ENCODE assay signal across 18 cellular contexts in genomic region chr1:47647327-47647845, GRCh38.
DNase-seq lines count a peak whose midpoint lies in the region; ATAC-seq and TF ChIP-seq lines count a peak whose summit lies in the region.
"Had no signal": no experiment of that assay in that cellular context is flagged by ENCODE, and none has a peak within 500 bp of the region (broad histone marks: within the 10 kb centered on the region; RNA-seq: fewer than 3 reads in every experiment).

No MANE protein-coding gene starts in this region.

- H3K27ac Mint-ChIP-seq in natural killer cell treated with Interleukin-12 subunit alpha and Interleukin-12 subunit beta and Interleukin-15 and Interleukin-18, amount 100 ng/mL, for 72 hours = no peak overlapping the region
- H3K27ac Mint-ChIP-seq: B cell; CD4-positive, CD25-positive, alpha-beta regulatory T cell; CD8-positive, alpha-beta T cell had no signal

- peak; percentile 43 for DNase-seq in activated effector memory CD4-positive, alpha-beta T cell treated with anti-CD3 and anti-CD28 coated beads, Interleukin-2, amount 50 U/mL, for 16 hours
- DNase-seq in activated effector memory CD4-positive, alpha-beta T cell treated with Interleukin-2 at 50 U/mL for 16 hours = no peak
- DNase-seq in HFF-Myc (ENCODE audit: extremely low read depth, low read depth) (peak; percentile 33), sigmoid colon (peak; percentile 19), NCI-H510A (lab: John Stamatoyannopoulos, UW) (no peak)
- no peak for DNase-seq in natural killer cell treated with Interleukin-12 subunit alpha and Interleukin-12 subunit beta and Interleukin-15 and Interleukin-18, amount 100 ng/mL, for 72 hours (ENCODE audit: low spot score)
- no peak for DNase-seq in stimulated activated naive CD8-positive, alpha-beta T cell treated with anti-CD3 and anti-CD28 coated beads, Interleukin-15, Interleukin-2, amounts not matched to agents 100 U/mL and 50 U/mL, for 24 hours
- DNase-seq: CD4-positive, CD25-positive, alpha-beta regulatory T cell; CD8-positive, alpha-beta T cell; DMS 273 treated with DMSO at 0.1 percent for 48 hours; DND-41; GOT3 had no signal

- no peaks in the 10 kb centered on the region for H3K9me3 ChIP-seq in sigmoid colon
- H3K9me3 ChIP-seq: BLaER1, HAP-1 had no signal

- H3K4me3 ChIP-seq in HFF-Myc (replicated peaks; ENCODE audit: low read depth, low read length) = no peak overlapping the region
- H3K4me3 ChIP-seq in sigmoid colon = no peak overlapping the region
- H3K4me3 ChIP-seq: BLaER1, HAP-1 had no signal

- H3K9me3 Mint-ChIP-seq in natural killer cell treated with Interleukin-12 subunit alpha and Interleukin-12 subunit beta and Interleukin-15 and Interleukin-18, amount 100 ng/mL, for 72 hours = no peaks in the 10 kb centered on the region
- H3K9me3 Mint-ChIP-seq: CD4-positive, CD25-positive, alpha-beta regulatory T cell; CD8-positive, alpha-beta T cell had no signal

- peaks cover 23 to 48% of the 10 kb centered on the region in 2 donors for H3K27me3 Mint-ChIP-seq in natural killer cell treated with Interleukin-12 subunit alpha and Interleukin-12 subunit beta and Interleukin-15 and Interleukin-18, amount 100 ng/mL, for 72 hours
- H3K27me3 Mint-ChIP-seq: CD4-positive, CD25-positive, alpha-beta regulatory T cell had no signal

- no peaks in the 10 kb centered on the region for H3K4me1 ChIP-seq in sigmoid colon
- H3K4me1 ChIP-seq: BLaER1, HAP-1 had no signal

- H3K27ac ChIP-seq in sigmoid colon = no peak overlapping the region
- H3K27ac ChIP-seq: 22Rv1, BLaER1, C4-2B had no signal

- H3K4me1 Mint-ChIP-seq in natural killer cell treated with Interleukin-12 subunit alpha and Interleukin-12 subunit beta and Interleukin-15 and Interleukin-18, amount 100 ng/mL, for 72 hours (ENCODE audit: low read depth in 2 of 2) = no peaks in the 10 kb centered on the region
- H3K4me1 Mint-ChIP-seq: B cell; CD4-positive, CD25-positive, alpha-beta regulatory T cell had no signal

- no peak for TF ChIP-seq EP300 in sigmoid colon (IDR thresholded peaks at IDR 0.05)

- no peak for ATAC-seq in natural killer cell treated with Interleukin-12 subunit alpha and Interleukin-12 subunit beta and Interleukin-15 and Interleukin-18, amount 100 ng/mL, for 72 hours
- ATAC-seq in stimulated activated naive CD8-positive, alpha-beta T cell treated with anti-CD3 and anti-CD28 coated beads, Interleukin-15, Interleukin-2, amounts not matched to agents 100 U/mL and 50 U/mL, for 24 hours = no peak
- no peak for ATAC-seq in GM18520 (IDR thresholded peaks at IDR 0.05; ENCODE audit: unreplicated experiment)
- ATAC-seq: CD8-positive, alpha-beta T cell had no signal

- intact Hi-C loops in sigmoid colon (cut with DNase I) = no loop called here

- WGBS in sigmoid colon, 2 donors = 92 to 96% methylated on average over 5 of the region's 5 CpGs

- TF ChIP-seq CTCF in HFF-Myc (IDR thresholded peaks at IDR 0.05; ENCODE audit: low read depth, low read length, missing control alignments) = no peak
- no peak for TF ChIP-seq CTCF in sigmoid colon (IDR thresholded peaks at IDR 0.05)

- no peak overlapping the region for H3K4me3 Mint-ChIP-seq in natural killer cell treated with Interleukin-12 subunit alpha and Interleukin-12 subunit beta and Interleukin-15 and Interleukin-18, amount 100 ng/mL, for 72 hours
- H3K4me3 Mint-ChIP-seq: B cell; CD4-positive, CD25-positive, alpha-beta regulatory T cell; CD8-positive, alpha-beta T cell had no signal

- no peak for TF ChIP-seq POLR2A in sigmoid colon (IDR thresholded peaks at IDR 0.05)

- H3K36me3 ChIP-seq in sigmoid colon = no peaks in the 10 kb centered on the region
- H3K36me3 ChIP-seq: BLaER1, HAP-1 had no signal

- H3K27me3 ChIP-seq in sigmoid colon = no peaks in the 10 kb centered on the region
- H3K27me3 ChIP-seq: BLaER1 had no signal

- H3K36me3 Mint-ChIP-seq in natural killer cell treated with Interleukin-12 subunit alpha and Interleukin-12 subunit beta and Interleukin-15 and Interleukin-18, amount 100 ng/mL, for 72 hours = no peaks in the 10 kb centered on the region
- H3K36me3 Mint-ChIP-seq: CD4-positive, CD25-positive, alpha-beta regulatory T cell; CD8-positive, alpha-beta T cell had no signal

Comparison
In these comparisons a context has a peak if more than half of its experiments do, and no peak if none do; other contexts are left out.
1. DNase-seq: peak in activated effector memory CD4-positive, alpha-beta T cell treated with anti-CD3 and anti-CD28 coated beads, Interleukin-2, amount 50 U/mL, for 16 hours (single experiment), HFF-Myc (single experiment) and sigmoid colon (single experiment); none in activated effector memory CD4-positive, alpha-beta T cell treated with Interleukin-2 at 50 U/mL for 16 hours (single experiment), NCI-H510A (single experiment), natural killer cell treated with Interleukin-12 subunit alpha and Interleukin-12 subunit beta and Interleukin-15 and Interleukin-18, amount 100 ng/mL, for 72 hours (single experiment) and stimulated activated naive CD8-positive, alpha-beta T cell treated with anti-CD3 and anti-CD28 coated beads, Interleukin-15, Interleukin-2, amounts not matched to agents 100 U/mL and 50 U/mL, for 24 hours (single experiment).